ENCODE assay signal across 1 cellular context in genomic region chr11:1683216-1683615, GRCh38.
TF ChIP-seq lines count a peak whose summit lies in the region.

No MANE protein-coding gene starts in this region.

TF ChIP-seq in HepG2, 621 proteins besides CTCF, POLR2A, EP300 and RAD21:
- TF ChIP-seq ZBTB38 (CRISPR knock-in tag; IDR thresholded peaks at IDR 0.05) (peak; percentile 46; the same call in 1 of the 2 replicates), ZNF687 (CRISPR knock-in tag; IDR thresholded peaks at IDR 0.05) (peak; percentile 39; the same call in 1 of the 2 replicates), HNRNPL (IDR thresholded peaks at IDR 0.05; ENCODE audit: low read depth, low read length) (peak; percentile 74; the same call in 1 of the 2 replicates)
- TF ChIP-seq, protein P1, sequence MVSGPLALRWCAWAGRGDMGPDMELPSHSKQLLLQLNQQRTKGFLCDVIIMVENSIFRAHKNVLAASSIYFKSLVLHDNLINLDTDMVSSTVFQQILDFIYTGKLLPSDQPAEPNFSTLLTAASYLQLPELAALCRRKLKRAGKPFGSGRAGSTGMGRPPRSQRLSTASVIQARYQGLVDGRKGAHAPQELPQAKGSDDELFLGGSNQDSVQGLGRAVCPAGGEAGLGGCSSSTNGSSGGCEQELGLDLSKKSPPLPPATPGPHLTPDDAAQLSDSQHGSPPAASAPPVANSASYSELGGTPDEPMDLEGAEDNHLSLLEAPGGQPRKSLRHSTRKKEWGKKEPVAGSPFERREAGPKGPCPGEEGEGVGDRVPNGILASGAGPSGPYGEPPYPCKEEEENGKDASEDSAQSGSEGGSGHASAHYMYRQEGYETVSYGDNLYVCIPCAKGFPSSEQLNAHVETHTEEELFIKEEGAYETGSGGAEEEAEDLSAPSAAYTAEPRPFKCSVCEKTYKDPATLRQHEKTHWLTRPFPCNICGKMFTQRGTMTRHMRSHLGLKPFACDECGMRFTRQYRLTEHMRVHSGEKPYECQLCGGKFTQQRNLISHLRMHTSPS (CRISPR knock-in tag; IDR thresholded peaks at IDR 0.05; ENCODE audit: low read depth): 0 out of 2 replicates have a peak, but pooled peaks have one; percentile 34
